Comparison of ENCODE assay signal across 25 cellular contexts in genomic region chr16:54340531-54340930, GRCh38. TPM values are rescaled to one million over a fixed set of nuclear protein-coding genes. Genes with fewer than 3 reads are reported as not detected.
"Had no signal": no experiment of that assay in that cellular context is flagged by ENCODE, and none has a peak within 500 bp of the region (broad histone marks: within the 10 kb centered on the region; RNA-seq: fewer than 3 reads in every experiment).

No MANE protein-coding gene starts in this region.

- H3K4me3 ChIP-seq: dorsolateral prefrontal cortex, lung, mucosa of descending colon, ovary, psoas muscle, skin epidermis, spleen, thyroid gland, vagina had no signal

- FAIRE-seq: colon, frontal cortex, kidney had no signal

- H3K27ac ChIP-seq: dorsolateral prefrontal cortex, epithelial cell of prostate, ovary, psoas muscle, spleen, thyroid gland, vagina had no signal

- H3K36me3 ChIP-seq: ovary, spleen, thyroid gland, vagina had no signal

- ATAC-seq: left lobe of liver; mucosa of descending colon; psoas muscle; right cardiac atrium; stimulated activated naive CD8-positive, alpha-beta T cell treated with anti-CD3 and anti-CD28 coated beads, Interleukin-15, amount 100 ng/mL, for 72 hours had no signal

- H3K9me3 ChIP-seq: mucosa of descending colon, ovary, psoas muscle, spleen, thyroid gland, vagina had no signal

- DNase-seq: dorsolateral prefrontal cortex; effector CD4-positive, alpha-beta T cell; kidney; mucosa of descending colon; naive B cell; nephron progenitor cell; occipital lobe; ovary; posterior cingulate gyrus; psoas muscle; right cardiac atrium; spleen; stimulated activated CD4-positive, alpha-beta T cell treated with anti-CD3 and anti-CD28 coated beads, Interleukin-4, amount 100 ng/mL, for 4 hours; stimulated activated naive CD4-positive, alpha-beta T cell; stimulated activated naive CD8-positive, alpha-beta T cell treated with anti-CD3 and anti-CD28 coated beads, Interleukin-15, amount 100 ng/mL, for 72 hours; thyroid gland; trophoblast cell had no signal

- H3K4me1 ChIP-seq: psoas muscle, spleen had no signal

- H3K27me3 ChIP-seq: ovary, thyroid gland, vagina had no signal

RNA-seq across cellular contexts. Expression of gene IRX3, which starts 53.9 kb away (rescaled TPM):
- total RNA-seq: occipital lobe, temporal lobe had no signal
